Comparison of ENCODE assay signal across 19 cellular contexts in genomic region chr16:11188801-11189740, GRCh38.
DNase-seq lines count a peak whose midpoint lies in the region; ATAC-seq lines count a peak whose summit lies in the region.
"Had no signal": no experiment of that assay in that cellular context is flagged by ENCODE, and none has a peak within 500 bp of the region (broad histone marks: within the 10 kb centered on the region; RNA-seq: fewer than 3 reads in every experiment).

No MANE protein-coding gene starts in this region.

- H3K27me3 Mint-ChIP-seq in activated T-helper 17 cell treated with anti-CD3 and anti-CD28 coated beads, Interleukin-2, amount 50 U/mL, for 72 hours = no peaks in the 10 kb centered on the region

- H3K36me3 Mint-ChIP-seq in activated T-helper 17 cell treated with anti-CD3 and anti-CD28 coated beads, Interleukin-2, amount 50 U/mL, for 72 hours (ENCODE audit: low read depth) = no peaks in the 10 kb centered on the region

- intact Hi-C loops in Right ventricle myocardium inferior (cut with DNase I) = no loop called here

- H3K27ac Mint-ChIP-seq in activated T-helper 17 cell treated with anti-CD3 and anti-CD28 coated beads, Interleukin-2, amount 50 U/mL, for 72 hours = peak overlapping the region; percentile 16
- H3K27ac Mint-ChIP-seq: HFFc6 had no signal

- ATAC-seq in activated T-helper 17 cell treated with anti-CD3 and anti-CD28 coated beads, Interleukin-2, amount 50 U/mL, for 72 hours (replicated peaks) = no peak
- ATAC-seq in left lobe of liver = peak; percentile 77
- ATAC-seq in Right ventricle myocardium inferior = no peak
- no peak for ATAC-seq in HG03139 (IDR thresholded peaks at IDR 0.05; ENCODE audit: unreplicated experiment)
- ATAC-seq: left cardiac atrium had no signal

- peaks cover 5% of the 10 kb centered on the region for H3K4me1 Mint-ChIP-seq in activated T-helper 17 cell treated with anti-CD3 and anti-CD28 coated beads, Interleukin-2, amount 50 U/mL, for 72 hours

- DNase-seq in Ammon's horn (ENCODE audit: low spot score) (peak; percentile 13), DMS53 treated with DMSO at 0.1 percent for 48 hours (lab: John Stamatoyannopoulos, UW; ENCODE audit: unreplicated experiment) (peak; percentile 1), left lobe of liver (ENCODE audit: low spot score) (no peak), Right ventricle myocardium inferior (ENCODE audit: missing footprints) (no peak), NCI-H748 treated with DMSO at 0.1 percent for 48 hours (lab: John Stamatoyannopoulos, UW) (no peak)
- no peak for DNase-seq in stimulated activated CD8-positive, alpha-beta memory T cell treated with anti-CD3 and anti-CD28 coated beads, Interleukin-4, amount 100 ng/mL, for 48 hours
- DNase-seq: activated CD4-positive, CD25-positive, alpha-beta regulatory T cell; activated gamma-delta T cell treated with Interleukin-2 at 50 U/mL for 16 hours; Calu3; cortex of kidney; HFFc6; Karpas-422; left cardiac atrium; NCI-H1105; NCI-H69; occipital lobe had no signal

- H3K9me3 Mint-ChIP-seq in activated T-helper 17 cell treated with anti-CD3 and anti-CD28 coated beads, Interleukin-2, amount 50 U/mL, for 72 hours = no peaks in the 10 kb centered on the region
- H3K9me3 Mint-ChIP-seq: HFFc6; T-helper 1 cell treated with Interleukin-12 subunit alpha and Interleukin-12 subunit beta and Interleukin-4 antibody, amounts not matched to agents 30 μg/mL and 1 μg/mL, for 36 hours had no signal

- H3K4me3 Mint-ChIP-seq in activated T-helper 17 cell treated with anti-CD3 and anti-CD28 coated beads, Interleukin-2, amount 50 U/mL, for 72 hours = no peak overlapping the region
- H3K4me3 Mint-ChIP-seq: HFFc6; T-helper 1 cell treated with Interleukin-12 subunit alpha and Interleukin-12 subunit beta and Interleukin-4 antibody, amounts not matched to agents 30 μg/mL and 1 μg/mL, for 36 hours had no signal

Comparison
In these comparisons a context has a peak if more than half of its experiments do, and no peak if none do; other contexts are left out.
1. DNase-seq: peak in Ammon's horn (single experiment) and DMS53 treated with DMSO at 0.1 percent for 48 hours (single experiment); none in left lobe of liver (single experiment), Right ventricle myocardium inferior (single experiment), NCI-H748 treated with DMSO at 0.1 percent for 48 hours (single experiment) and stimulated activated CD8-positive, alpha-beta memory T cell treated with anti-CD3 and anti-CD28 coated beads, Interleukin-4, amount 100 ng/mL, for 48 hours (single experiment).